Comparison of ENCODE assay signal across 1 cellular context in the genomic region with DNA sequence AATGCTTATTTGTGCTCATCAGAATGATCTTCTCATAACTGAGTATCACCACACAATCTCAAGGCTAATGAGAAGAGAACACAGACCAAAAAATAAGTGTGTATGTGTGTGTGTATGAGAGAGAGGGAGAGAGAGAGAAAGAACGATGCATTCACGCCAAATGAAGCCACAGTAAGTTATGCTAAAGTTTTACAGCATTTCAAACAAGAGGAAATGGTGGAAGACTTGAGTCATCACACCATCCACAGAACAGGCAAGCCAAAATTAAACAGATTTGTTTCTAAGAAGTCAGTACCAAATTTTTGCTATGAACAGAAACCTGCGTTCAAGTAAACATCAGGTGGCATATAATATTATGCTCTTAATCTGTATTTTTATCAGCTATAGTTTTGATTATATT.
A peak's percentile ranks its signal among the peaks of the same experiment; 100 is the strongest.
TF ChIP-seq lines count a peak whose summit lies in the region.

No MANE protein-coding gene starts in this region.

TF ChIP-seq in SK-N-SH, 30 proteins besides CTCF, POLR2A, EP300 and RAD21 (continued from another document):
- TF ChIP-seq, protein P1, sequence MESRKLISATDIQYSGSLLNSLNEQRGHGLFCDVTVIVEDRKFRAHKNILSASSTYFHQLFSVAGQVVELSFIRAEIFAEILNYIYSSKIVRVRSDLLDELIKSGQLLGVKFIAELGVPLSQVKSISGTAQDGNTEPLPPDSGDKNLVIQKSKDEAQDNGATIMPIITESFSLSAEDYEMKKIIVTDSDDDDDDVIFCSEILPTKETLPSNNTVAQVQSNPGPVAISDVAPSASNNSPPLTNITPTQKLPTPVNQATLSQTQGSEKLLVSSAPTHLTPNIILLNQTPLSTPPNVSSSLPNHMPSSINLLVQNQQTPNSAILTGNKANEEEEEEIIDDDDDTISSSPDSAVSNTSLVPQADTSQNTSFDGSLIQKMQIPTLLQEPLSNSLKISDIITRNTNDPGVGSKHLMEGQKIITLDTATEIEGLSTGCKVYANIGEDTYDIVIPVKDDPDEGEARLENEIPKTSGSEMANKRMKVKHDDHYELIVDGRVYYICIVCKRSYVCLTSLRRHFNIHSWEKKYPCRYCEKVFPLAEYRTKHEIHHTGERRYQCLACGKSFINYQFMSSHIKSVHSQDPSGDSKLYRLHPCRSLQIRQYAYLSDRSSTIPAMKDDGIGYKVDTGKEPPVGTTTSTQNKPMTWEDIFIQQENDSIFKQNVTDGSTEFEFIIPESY (IDR thresholded peaks at IDR 0.05; ENCODE audit: borderline replicate concordance, low read depth), result no peak
- 0 out of 2 replicates have a peak, but pooled peaks have one; percentile 24 for TF ChIP-seq JUND (IDR thresholded peaks at IDR 0.05)
- peak; percentile 34; the same call in 1 of the 2 replicates for TF ChIP-seq FOSL2 (IDR thresholded peaks at IDR 0.05; ENCODE audit: borderline replicate concordance, low read depth)
- no peak for TF ChIP-seq RXRA (IDR thresholded peaks at IDR 0.05; ENCODE audit: borderline replicate concordance, low read depth)
- TF ChIP-seq GATA2 (CRISPR knock-in tag; IDR thresholded peaks at IDR 0.05), result no peak
